Comparison of ENCODE assay signal across 1 cellular context in the genomic region with DNA sequence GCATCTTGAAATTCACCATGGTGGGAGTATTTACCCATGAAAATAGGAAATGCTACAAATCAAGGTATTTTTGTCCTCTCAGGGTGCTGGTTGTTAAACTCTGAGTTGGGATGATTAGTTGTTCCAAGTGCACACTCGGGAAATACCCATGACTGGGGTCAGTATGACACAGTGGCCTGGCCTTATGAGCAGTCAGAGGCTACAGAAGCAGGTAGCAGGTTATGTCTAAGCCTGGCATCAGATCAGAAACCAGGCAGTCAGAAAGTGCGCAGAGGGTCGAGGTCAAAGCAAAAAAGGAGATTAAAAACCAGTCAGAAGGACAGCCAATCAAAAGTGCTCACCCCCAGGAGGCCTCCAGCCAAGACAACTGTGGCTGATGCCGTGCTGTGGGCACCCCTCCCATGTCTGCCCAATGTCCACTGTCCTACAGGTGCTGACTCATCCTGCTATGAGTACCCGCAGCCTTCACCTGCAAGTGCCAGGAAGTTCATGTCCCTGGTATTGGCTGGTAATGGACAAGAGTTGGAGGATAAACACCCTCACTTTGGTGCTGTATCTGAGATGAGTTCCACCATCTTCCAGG.
TF ChIP-seq lines count a peak whose summit lies in the region.

No MANE protein-coding gene starts in this region.

TF ChIP-seq in WTC11, 78 proteins besides CTCF, POLR2A, EP300 and RAD21 (continued from another document):
- TF ChIP-seq, protein P1, sequence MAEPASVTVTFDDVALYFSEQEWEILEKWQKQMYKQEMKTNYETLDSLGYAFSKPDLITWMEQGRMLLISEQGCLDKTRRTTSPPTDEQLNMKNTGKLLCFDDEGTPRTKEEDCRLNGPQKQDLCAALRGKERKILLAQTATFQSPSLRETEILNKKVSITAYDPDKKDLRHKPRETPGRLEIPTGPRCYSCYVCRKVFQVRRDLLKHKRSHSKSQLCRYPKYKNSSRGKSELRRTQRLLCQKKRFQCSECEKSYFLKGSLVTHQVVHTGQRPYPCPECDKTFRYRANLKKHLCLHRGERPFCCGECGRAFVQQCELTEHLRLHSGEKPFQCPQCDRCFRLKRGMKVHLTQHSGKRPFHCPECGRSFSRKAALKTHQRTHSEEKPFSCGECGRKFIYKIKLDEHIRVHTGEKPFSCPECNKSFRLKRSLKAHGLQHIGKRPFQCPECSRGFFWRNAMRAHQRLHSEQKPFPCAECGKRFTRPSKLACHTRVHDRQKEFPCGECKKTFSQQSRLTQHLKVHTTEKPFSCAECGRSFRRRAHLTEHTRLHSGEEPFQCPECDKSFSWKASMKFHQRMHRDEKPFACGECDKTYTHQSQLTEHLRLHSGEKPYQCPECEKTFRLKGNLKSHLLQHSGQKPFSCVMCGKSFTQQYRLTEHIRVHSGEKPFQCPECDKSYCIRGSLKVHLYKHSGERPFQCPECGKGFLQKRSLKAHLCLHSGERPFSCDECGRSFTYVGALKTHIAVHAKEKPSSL (CRISPR knock-in tag; conservative IDR thresholded peaks at IDR 0.05): no peak
- TF ChIP-seq, protein P2, sequence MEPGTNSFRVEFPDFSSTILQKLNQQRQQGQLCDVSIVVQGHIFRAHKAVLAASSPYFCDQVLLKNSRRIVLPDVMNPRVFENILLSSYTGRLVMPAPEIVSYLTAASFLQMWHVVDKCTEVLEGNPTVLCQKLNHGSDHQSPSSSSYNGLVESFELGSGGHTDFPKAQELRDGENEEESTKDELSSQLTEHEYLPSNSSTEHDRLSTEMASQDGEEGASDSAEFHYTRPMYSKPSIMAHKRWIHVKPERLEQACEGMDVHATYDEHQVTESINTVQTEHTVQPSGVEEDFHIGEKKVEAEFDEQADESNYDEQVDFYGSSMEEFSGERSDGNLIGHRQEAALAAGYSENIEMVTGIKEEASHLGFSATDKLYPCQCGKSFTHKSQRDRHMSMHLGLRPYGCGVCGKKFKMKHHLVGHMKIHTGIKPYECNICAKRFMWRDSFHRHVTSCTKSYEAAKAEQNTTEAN (CRISPR knock-in tag; IDR thresholded peaks at IDR 0.05): no peak
- no peak for TF ChIP-seq ZNF423 (CRISPR knock-in tag; IDR thresholded peaks at IDR 0.05)
- TF ChIP-seq, protein P3, sequence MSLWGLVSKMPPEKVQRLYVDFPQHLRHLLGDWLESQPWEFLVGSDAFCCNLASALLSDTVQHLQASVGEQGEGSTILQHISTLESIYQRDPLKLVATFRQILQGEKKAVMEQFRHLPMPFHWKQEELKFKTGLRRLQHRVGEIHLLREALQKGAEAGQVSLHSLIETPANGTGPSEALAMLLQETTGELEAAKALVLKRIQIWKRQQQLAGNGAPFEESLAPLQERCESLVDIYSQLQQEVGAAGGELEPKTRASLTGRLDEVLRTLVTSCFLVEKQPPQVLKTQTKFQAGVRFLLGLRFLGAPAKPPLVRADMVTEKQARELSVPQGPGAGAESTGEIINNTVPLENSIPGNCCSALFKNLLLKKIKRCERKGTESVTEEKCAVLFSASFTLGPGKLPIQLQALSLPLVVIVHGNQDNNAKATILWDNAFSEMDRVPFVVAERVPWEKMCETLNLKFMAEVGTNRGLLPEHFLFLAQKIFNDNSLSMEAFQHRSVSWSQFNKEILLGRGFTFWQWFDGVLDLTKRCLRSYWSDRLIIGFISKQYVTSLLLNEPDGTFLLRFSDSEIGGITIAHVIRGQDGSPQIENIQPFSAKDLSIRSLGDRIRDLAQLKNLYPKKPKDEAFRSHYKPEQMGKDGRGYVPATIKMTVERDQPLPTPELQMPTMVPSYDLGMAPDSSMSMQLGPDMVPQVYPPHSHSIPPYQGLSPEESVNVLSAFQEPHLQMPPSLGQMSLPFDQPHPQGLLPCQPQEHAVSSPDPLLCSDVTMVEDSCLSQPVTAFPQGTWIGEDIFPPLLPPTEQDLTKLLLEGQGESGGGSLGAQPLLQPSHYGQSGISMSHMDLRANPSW (CRISPR knock-in tag; conservative IDR thresholded peaks at IDR 0.05; ENCODE audit: low read depth): no peak
